9 cellular contexts compared by ENCODE assay signal in the genomic region with DNA sequence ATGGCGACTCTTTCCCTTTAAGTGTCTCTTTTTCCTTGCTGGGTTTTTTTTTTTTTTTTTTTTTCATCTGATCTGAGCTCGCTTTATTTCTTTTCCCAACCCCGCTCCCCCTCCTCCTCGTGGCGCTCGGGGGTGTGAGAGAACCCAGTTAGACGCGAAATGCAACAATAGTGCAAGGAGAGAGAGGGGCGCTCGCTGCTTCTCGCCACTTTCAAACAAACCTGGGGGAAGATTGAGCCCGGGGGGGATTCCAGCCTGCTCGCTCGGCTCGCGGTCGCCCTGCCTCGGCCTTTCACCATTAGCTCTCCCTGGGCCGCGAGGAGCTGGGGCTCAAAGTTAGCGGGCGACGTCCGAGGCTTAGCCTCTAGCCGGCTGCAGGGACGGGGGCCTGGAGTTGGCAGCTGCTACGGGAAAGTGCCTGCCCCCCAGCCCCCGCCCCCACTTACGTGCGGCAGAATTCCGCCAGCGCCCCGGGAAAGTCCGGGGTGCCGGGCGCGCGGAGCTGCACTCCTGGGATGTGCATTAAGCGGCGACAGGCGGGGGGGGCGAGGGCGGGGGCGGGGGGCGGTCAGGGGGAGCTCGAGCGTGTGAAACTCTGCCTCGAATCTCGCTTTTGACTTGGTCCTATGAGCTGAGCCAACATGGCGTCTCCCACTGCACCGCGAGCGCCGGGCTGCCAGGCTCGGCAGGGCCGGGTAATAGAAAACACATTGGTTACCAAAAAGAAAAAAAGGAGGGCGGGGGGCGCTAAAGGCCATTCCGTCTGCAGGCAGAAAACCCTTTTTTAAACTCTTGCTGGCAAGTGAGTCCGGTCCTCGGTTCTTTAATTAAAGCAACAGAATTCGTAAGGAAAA. TPM values are rescaled to one million over a fixed set of nuclear protein-coding genes. Genes with fewer than 3 reads are reported as not detected.
DNase-seq lines count a peak whose midpoint lies in the region; ATAC-seq and TF ChIP-seq lines count a peak whose summit lies in the region.
"Had no signal": no experiment of that assay in that cellular context is flagged by ENCODE, and none has a peak within 500 bp of the region (broad histone marks: within the 10 kb centered on the region; RNA-seq: fewer than 3 reads in every experiment).

No MANE protein-coding gene starts in this region.

- no peak overlapping the region for H3K27ac Mint-ChIP-seq in CD8-positive, alpha-beta memory T cell

- no peak for DNase-seq in CD8-positive, alpha-beta memory T cell
- peak; percentile 45 for DNase-seq in brain microvascular endothelial cell
- DNase-seq in islet precursor cell: peak; percentile 81
- no peak for DNase-seq in NAMALWA (ENCODE audit: low spot score)
- DNase-seq in kidney glomerular epithelial cell (lab: John Stamatoyannopoulos, UW): no peak
- DNase-seq: naive B cell had no signal

- H3K9me3 ChIP-seq in CD8-positive, alpha-beta memory T cell (ENCODE audit: low read length): no peaks in the 10 kb centered on the region
- H3K9me3 ChIP-seq in HUES6 (ENCODE audit: control insufficient read depth, insufficient read depth, low read depth, low read length) (no peaks in the 10 kb centered on the region), stomach smooth muscle (ENCODE audit: control insufficient read depth in 2 of 2, low read length in 2 of 2) (no peaks in the 10 kb centered on the region)

- H3K36me3 ChIP-seq in CD8-positive, alpha-beta memory T cell (ENCODE audit: insufficient read depth, low read length): no peaks in the 10 kb centered on the region
- H3K36me3 ChIP-seq in HUES6 (ENCODE audit: control insufficient read depth, insufficient read depth, low read length) (no peaks in the 10 kb centered on the region), brain microvascular endothelial cell (replicated peaks) (peaks cover 70% of the 10 kb centered on the region), stomach smooth muscle (ENCODE audit: control insufficient read depth in 2 of 2, insufficient read depth in 2 of 2, low read length in 2 of 2) (peaks cover 12 to 18% of the 10 kb centered on the region in 2 donors)

- no peak for ATAC-seq in HG03095 (IDR thresholded peaks at IDR 0.05; ENCODE audit: unreplicated experiment)

- H3K27me3 Mint-ChIP-seq in CD8-positive, alpha-beta memory T cell: peaks cover 71 to 93% of the 10 kb centered on the region in 2 donors

- H3K27ac ChIP-seq in CD8-positive, alpha-beta memory T cell (ENCODE audit: low read depth, low read length): no peak overlapping the region
- H3K27ac ChIP-seq in HUES6 (ENCODE audit: low read depth, low read length) (no peak overlapping the region), brain microvascular endothelial cell (peak overlapping the region; percentile 77), stomach smooth muscle (ENCODE audit: low read length) (peak overlapping the region; percentile 98)

- no peak for TF ChIP-seq CTCF in brain microvascular endothelial cell (IDR thresholded peaks at IDR 0.05; ENCODE audit: low read depth, low read length, missing control alignments)

- in situ Hi-C loops in brain microvascular endothelial cell (cut with HindIII; ENCODE audit: low pct_ligation_motif_present, low sequenced_read_pairs): loop anchor here (25.0 kb wide), 2 partner anchors 1054 to 1304 kb away; no protein-coding TSS in a partner anchor

- POLR2A ChIA-PET in CD8-positive, alpha-beta memory T cell (lab: Charles Lee): no interaction called here

- no peak overlapping the region for H3K4me3 ChIP-seq in CD8-positive, alpha-beta memory T cell (ENCODE audit: low read length)
- H3K4me3 ChIP-seq in HUES6 (ENCODE audit: low read depth, low read length) (peak overlapping the region; percentile 71), brain microvascular endothelial cell (ENCODE audit: low read depth, low read length) (peak overlapping the region; percentile 79), stomach smooth muscle (ENCODE audit: low read length in 2 of 2) (peak overlapping the region; percentile 94 to 100)

- peak overlapping the region in 6 of 7 donors; percentile 8 to 36 (median 20) for H3K4me3 Mint-ChIP-seq in CD8-positive, alpha-beta memory T cell

- H3K9me3 Mint-ChIP-seq in CD8-positive, alpha-beta memory T cell: peaks cover 6 to 35% (median 24%) of the 10 kb centered on the region in 5 donors

- peaks cover 1 to 16% (median 6%) of the 10 kb centered on the region in 3 donors for H3K4me1 Mint-ChIP-seq in CD8-positive, alpha-beta memory T cell

- H3K36me3 Mint-ChIP-seq in CD8-positive, alpha-beta memory T cell: no peaks in the 10 kb centered on the region

- H3K27me3 ChIP-seq in CD8-positive, alpha-beta memory T cell (ENCODE audit: insufficient read depth, low read length, poor library complexity, severe bottlenecking): peaks cover 34% of the 10 kb centered on the region
- peaks cover 97% of the 10 kb centered on the region for H3K27me3 ChIP-seq in HUES6 (ENCODE audit: control insufficient read depth, insufficient read depth, low read length)
- H3K27me3 ChIP-seq in brain microvascular endothelial cell (replicated peaks): no peaks in the 10 kb centered on the region
- H3K27me3 ChIP-seq in stomach smooth muscle (ENCODE audit: control insufficient read depth in 1 of 2, insufficient read depth in 2 of 2, low read length in 2 of 2): no peaks in the 10 kb centered on the region

- no peaks in the 10 kb centered on the region for H3K4me1 ChIP-seq in CD8-positive, alpha-beta memory T cell (ENCODE audit: insufficient read depth, low read length)
- H3K4me1 ChIP-seq in HUES6 (ENCODE audit: control insufficient read depth, insufficient read depth, low read length) (peaks cover 69% of the 10 kb centered on the region), stomach smooth muscle (ENCODE audit: control insufficient read depth, insufficient read depth, low read length) (peaks cover 40% of the 10 kb centered on the region)

- H3K9ac ChIP-seq in HUES6 (ENCODE audit: low read length) (peak overlapping the region; percentile 59), stomach smooth muscle (ENCODE audit: low read length in 2 of 2) (peak overlapping the region; percentile 74 to 90)

- CTCF ChIA-PET in CD8-positive, alpha-beta memory T cell (lab: Charles Lee): no interaction called here

RNA-seq across cellular contexts. Expression of a gene that starts 10.3 kb away (rescaled TPM):
- not detected for total RNA-seq in CD8-positive, alpha-beta memory T cell
- not detected for polyA plus RNA-seq in CD8-positive, alpha-beta memory T cell

Comparison
In these comparisons a context has a peak if more than half of its experiments do, and no peak if none do; other contexts are left out.
1. DNase-seq: peak in brain microvascular endothelial cell (single experiment) and islet precursor cell (single experiment); none in CD8-positive, alpha-beta memory T cell (0 of 5), NAMALWA (single experiment) and kidney glomerular epithelial cell (single experiment).
2. H3K27ac ChIP-seq: peak in brain microvascular endothelial cell (single experiment) and stomach smooth muscle (single experiment); none in CD8-positive, alpha-beta memory T cell (single experiment) and HUES6 (single experiment).